ENCODE assay signal across 9 cellular contexts in the genomic region with DNA sequence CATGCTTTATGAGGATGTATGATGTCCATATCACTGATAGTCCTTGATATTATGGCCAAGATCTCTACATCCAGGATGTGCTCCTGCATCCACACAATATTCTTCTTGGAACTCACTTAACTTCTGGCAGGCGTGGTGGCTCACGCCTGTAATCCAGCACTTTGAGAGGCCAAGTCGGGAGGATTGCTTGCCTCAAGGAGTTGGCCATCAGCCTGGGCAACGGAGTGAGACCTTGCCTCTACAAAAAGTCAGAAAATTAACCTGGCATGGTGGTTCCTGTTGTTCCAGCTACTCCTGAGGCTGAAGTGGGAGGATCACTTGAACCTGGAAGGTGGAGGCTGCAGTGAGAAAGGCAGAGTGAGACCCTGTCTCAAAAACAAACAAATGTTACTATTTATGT. TPM values are rescaled to one million over a fixed set of nuclear protein-coding genes. Genes with fewer than 3 reads are reported as not detected.
DNase-seq lines count a peak whose midpoint lies in the region; ATAC-seq and TF ChIP-seq lines count a peak whose summit lies in the region.
"Had no signal": no experiment of that assay in that cellular context is flagged by ENCODE, and none has a peak within 500 bp of the region (broad histone marks: within the 10 kb centered on the region; RNA-seq: fewer than 3 reads in every experiment).

No MANE protein-coding gene starts in this region.

- H3K27ac Mint-ChIP-seq in GM23338, result no peak overlapping the region
- H3K27ac Mint-ChIP-seq in activated T-helper 17 cell treated with anti-CD3 and anti-CD28 coated beads, Interleukin-2, amount 50 U/mL, for 72 hours, result no peak overlapping the region
- H3K27ac Mint-ChIP-seq in mesothelial cell of epicardium, result peak overlapping the region; percentile 22

- no peak for TF ChIP-seq POLR2A in lower leg skin (IDR thresholded peaks at IDR 0.05)

- peaks cover 18 to 24% (median 22%) of the 10 kb centered on the region in 11 experiments for H4K20me1 ChIP-seq in BLaER1 treated with 17β-estradiol and CSF1 and Interleukin-3, amounts not matched to agents 10 nM and 100 nM
- peaks cover 14% of the 10 kb centered on the region for H4K20me1 ChIP-seq in GM23338 (replicated peaks; ENCODE audit: insufficient read depth)

- WGBS in lower leg skin, 2 donors, result 38 to 58% methylated on average over 4 of the region's 4 CpGs

- intact Hi-C loops in lower leg skin (cut with DNase I; ENCODE audit: low total_unique reads), result no loop called here

- H3K79me2 ChIP-seq in GM23338 (replicated peaks; ENCODE audit: insufficient read depth), result peaks cover 50% of the 10 kb centered on the region

- H3K36me3 ChIP-seq in BLaER1 treated with 17β-estradiol and CSF1 and Interleukin-3, amounts not matched to agents 10 nM and 100 nM, result peaks cover 9 to 62% (median 33%) of the 10 kb centered on the region in 11 experiments; a peak in 21 of 22 replicates
- peaks cover 3% of the 10 kb centered on the region; the same call in 1 of the 2 replicates for H3K36me3 ChIP-seq in GM23338 (ENCODE audit: insufficient read depth)
- H3K36me3 ChIP-seq: Peyer's patch had no signal

- H3K9ac ChIP-seq in BLaER1 treated with 17β-estradiol and CSF1 and Interleukin-3, amounts not matched to agents 10 nM and 100 nM, result peak overlapping the region in 5 of 11 experiments; percentile 6 to 100 (median 98); a peak in 4 of 22 replicates

- H3F3A ChIP-seq in GM23338 (replicated peaks; ENCODE audit: low read depth), result no peaks in the 10 kb centered on the region; the same call in 1 of the 2 replicates

- H3K9me3 ChIP-seq in BLaER1 treated with 17β-estradiol and CSF1 and Interleukin-3, amounts not matched to agents 10 nM and 100 nM (replicated peaks in 1 of 11), result peaks cover 11 to 23% (median 19%) of the 10 kb centered on the region in 11 experiments
- H3K9me3 ChIP-seq: Peyer's patch had no signal

- ATAC-seq in GM23338, result no peak
- no peak for ATAC-seq in activated T-helper 17 cell treated with anti-CD3 and anti-CD28 coated beads, Interleukin-2, amount 50 U/mL, for 72 hours (replicated peaks)
- ATAC-seq in activated CD4-positive, CD25-positive, alpha-beta regulatory T cell treated with anti-CD3 and anti-CD28 coated beads, Interleukin-2, amount 50 U/mL, for 24 hours, result no peak

- peak overlapping the region in 9 of 10 experiments; percentile 85 to 100 (median 95); a peak in 12 of 20 replicates for H3K4me3 ChIP-seq in BLaER1 treated with 17β-estradiol and CSF1 and Interleukin-3, amounts not matched to agents 10 nM and 100 nM
- H3K4me3 ChIP-seq in GM23338 (peak overlapping the region; percentile 89), lower leg skin (ENCODE audit: low read depth, poor library complexity, severe bottlenecking) (no peak overlapping the region)

- H3K9me3 Mint-ChIP-seq in GM23338 (peaks cover 26% of the 10 kb centered on the region; the same call in 2 of the 3 replicates), mesothelial cell of epicardium (peaks cover 2% of the 10 kb centered on the region)
- H3K9me3 Mint-ChIP-seq in activated T-helper 17 cell treated with anti-CD3 and anti-CD28 coated beads, Interleukin-2, amount 50 U/mL, for 72 hours, result no peaks in the 10 kb centered on the region

- H2AFZ ChIP-seq in GM23338, result no peak overlapping the region

- H3K4me1 Mint-ChIP-seq in GM23338 (peaks cover 11% of the 10 kb centered on the region), mesothelial cell of epicardium (peaks cover 26% of the 10 kb centered on the region)
- peaks cover 15% of the 10 kb centered on the region for H3K4me1 Mint-ChIP-seq in activated T-helper 17 cell treated with anti-CD3 and anti-CD28 coated beads, Interleukin-2, amount 50 U/mL, for 72 hours

- peak overlapping the region; percentile 72 to 83 (median 79) for H3K4me2 ChIP-seq in BLaER1 treated with 17β-estradiol and CSF1 and Interleukin-3, amounts not matched to agents 10 nM and 100 nM
- peak overlapping the region; percentile 77 for H3K4me2 ChIP-seq in GM23338

- no peaks in the 10 kb centered on the region for H3K27me3 ChIP-seq in BLaER1 treated with 17β-estradiol and CSF1 and Interleukin-3, amounts not matched to agents 10 nM and 100 nM
- no peaks in the 10 kb centered on the region for H3K27me3 ChIP-seq in GM23338 (ENCODE audit: insufficient read depth)
- H3K27me3 ChIP-seq: Peyer's patch had no signal

- peaks cover 54% of the 10 kb centered on the region for H3K36me3 Mint-ChIP-seq in GM23338 (ENCODE audit: low read depth)
- H3K36me3 Mint-ChIP-seq in activated T-helper 17 cell treated with anti-CD3 and anti-CD28 coated beads, Interleukin-2, amount 50 U/mL, for 72 hours (ENCODE audit: low read depth), result peaks cover 53% of the 10 kb centered on the region
- peaks cover 5% of the 10 kb centered on the region for H3K36me3 Mint-ChIP-seq in mesothelial cell of epicardium

- peaks cover 9 to 18% (median 13%) of the 10 kb centered on the region in 10 experiments for H3K4me1 ChIP-seq in BLaER1 treated with 17β-estradiol and CSF1 and Interleukin-3, amounts not matched to agents 10 nM and 100 nM
- H3K4me1 ChIP-seq in GM23338 (ENCODE audit: insufficient read depth), result peaks cover 7% of the 10 kb centered on the region; the same call in 1 of the 2 replicates

- TF ChIP-seq CTCF in GM23338 (conservative IDR thresholded peaks at IDR 0.05; ENCODE audit: low read depth in 2 of 2), result no peak
- TF ChIP-seq CTCF in mesothelial cell of epicardium (IDR thresholded peaks at IDR 0.05; ENCODE audit: unreplicated experiment), result no peak
- TF ChIP-seq CTCF in lower leg skin (IDR thresholded peaks at IDR 0.05), result no peak

- peak overlapping the region; percentile 98 for H3K4me3 Mint-ChIP-seq in GM23338
- H3K4me3 Mint-ChIP-seq in activated T-helper 17 cell treated with anti-CD3 and anti-CD28 coated beads, Interleukin-2, amount 50 U/mL, for 72 hours, result peak overlapping the region; percentile 100
- H3K4me3 Mint-ChIP-seq in mesothelial cell of epicardium, result peak overlapping the region; percentile 91

- DNase-seq in GM23338 (ENCODE audit: low spot score) (no peak), mesothelial cell of epicardium (ENCODE audit: low spot score in 2 of 2, unreplicated experiment in 2 of 2) (no peak), NCI-H1092 treated with DMSO at 0.1 percent for 48 hours (lab: John Stamatoyannopoulos, UW) (no peak), H4 (ENCODE audit: low spot score) (no peak), lower leg skin (ENCODE audit: low spot score in 2 of 2) (no peak)
- DNase-seq: Peyer's patch had no signal

- no peak overlapping the region for H3K27ac ChIP-seq in BLaER1 treated with 17β-estradiol and CSF1 and Interleukin-3, amounts not matched to agents 10 nM and 100 nM
- H3K27ac ChIP-seq in GM23338 (ENCODE audit: low read depth), result no peak overlapping the region
- H3K27ac ChIP-seq: Peyer's patch had no signal

- H3K9me2 ChIP-seq in GM23338 (ENCODE audit: insufficient read depth), result no peaks in the 10 kb centered on the region

- peaks cover 22% of the 10 kb centered on the region for H3K27me3 Mint-ChIP-seq in GM23338 (ENCODE audit: insufficient read depth, low read depth, poor library complexity)
- H3K27me3 Mint-ChIP-seq in activated T-helper 17 cell treated with anti-CD3 and anti-CD28 coated beads, Interleukin-2, amount 50 U/mL, for 72 hours, result no peaks in the 10 kb centered on the region
- H3K27me3 Mint-ChIP-seq in mesothelial cell of epicardium (ENCODE audit: low read depth), result no peaks in the 10 kb centered on the region

TF ChIP-seq in GM23338, 12 proteins besides CTCF, POLR2A, EP300 and RAD21 (continues in another document):
- TF ChIP-seq ZNF331 (CRISPR knock-in tag; IDR thresholded peaks at IDR 0.05; ENCODE audit: low read depth), result no peak
- no peak for TF ChIP-seq NANOG (IDR thresholded peaks at IDR 0.05; ENCODE audit: borderline replicate concordance)
- TF ChIP-seq POLR2AphosphoS5 (IDR thresholded peaks at IDR 0.05; ENCODE audit: low read depth), result no peak
- TF ChIP-seq, protein P1, sequence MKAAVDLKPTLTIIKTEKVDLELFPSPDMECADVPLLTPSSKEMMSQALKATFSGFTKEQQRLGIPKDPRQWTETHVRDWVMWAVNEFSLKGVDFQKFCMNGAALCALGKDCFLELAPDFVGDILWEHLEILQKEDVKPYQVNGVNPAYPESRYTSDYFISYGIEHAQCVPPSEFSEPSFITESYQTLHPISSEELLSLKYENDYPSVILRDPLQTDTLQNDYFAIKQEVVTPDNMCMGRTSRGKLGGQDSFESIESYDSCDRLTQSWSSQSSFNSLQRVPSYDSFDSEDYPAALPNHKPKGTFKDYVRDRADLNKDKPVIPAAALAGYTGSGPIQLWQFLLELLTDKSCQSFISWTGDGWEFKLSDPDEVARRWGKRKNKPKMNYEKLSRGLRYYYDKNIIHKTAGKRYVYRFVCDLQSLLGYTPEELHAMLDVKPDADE (IDR thresholded peaks at IDR 0.05), result no peak
- no peak for TF ChIP-seq JUNB (IDR thresholded peaks at IDR 0.05; ENCODE audit: unreplicated experiment)
- TF ChIP-seq EZH2phosphoT487 (IDR thresholded peaks at IDR 0.05; ENCODE audit: unreplicated experiment), result no peak

RNA-seq across cellular contexts. Expression of gene HNRNPD, which starts 2.3 kb away (rescaled TPM):
- 245 and 308 TPM in 2 replicates for total RNA-seq in GM23338 (2014; rRNA removed; shearing (Covaris generic))
- 768 and 785 TPM in 2 replicates for polyA plus RNA-seq in GM23338 (2016; fragmentation: Nextera tagmentation; extraction: Ambion mirVana)
- total RNA-seq in activated T-helper 17 cell treated with anti-CD3 and anti-CD28 coated beads, Interleukin-2, amount 50 U/mL, for 72 hours, result 100 to 1,000 TPM; 241 to 437 TPM
- 338 to 352 TPM (median 344 TPM) in 3 replicates for total RNA-seq in mesothelial cell of epicardium
- 38.7 and 39.2 TPM in 2 replicates for total RNA-seq in H4 (2014; rRNA removed; shearing (Covaris generic))
- 100 to 1,000 TPM in 1 of 4 donors, 10 to 100 TPM in 3; 54.0 to 140 (median 60.4) TPM for total RNA-seq in lower leg skin

RNA-seq across cellular contexts. Expression of gene HNRNPDL, which starts 54.2 kb away (rescaled TPM):
- total RNA-seq in GM23338 (2014; rRNA removed; shearing (Covaris generic)), result 243 and 250 TPM in 2 replicates
- 336 and 354 TPM in 2 replicates for polyA plus RNA-seq in GM23338 (2016; fragmentation: Nextera tagmentation; extraction: Ambion mirVana)
- total RNA-seq in activated T-helper 17 cell treated with anti-CD3 and anti-CD28 coated beads, Interleukin-2, amount 50 U/mL, for 72 hours, result 100 to 1,000 TPM; 158 to 260 TPM
- total RNA-seq in mesothelial cell of epicardium (467 to 470 TPM (median 467 TPM) in 3 replicates), lower leg skin (100 to 1,000 TPM in 3 of 4 donors, 10 to 100 TPM in 1; 93.6 to 124 (median 107) TPM)
- 321 and 330 TPM in 2 replicates for total RNA-seq in H4 (2014; rRNA removed; shearing (Covaris generic))

RNA-seq across cellular contexts. Expression of gene ENOPH1, which starts 54.3 kb away (rescaled TPM):
- 105 and 131 TPM in 2 replicates for total RNA-seq in GM23338 (2014; rRNA removed; shearing (Covaris generic))
- polyA plus RNA-seq in GM23338 (2016; fragmentation: Nextera tagmentation; extraction: Ambion mirVana), result 137 and 146 TPM in 2 replicates
- 10 to 100 TPM; 48.0 to 61.1 TPM for total RNA-seq in activated T-helper 17 cell treated with anti-CD3 and anti-CD28 coated beads, Interleukin-2, amount 50 U/mL, for 72 hours
- total RNA-seq in mesothelial cell of epicardium, result 27.5 to 28.0 TPM (median 27.8 TPM) in 3 replicates
- 58.8 and 70.2 TPM in 2 replicates for total RNA-seq in H4 (2014; rRNA removed; shearing (Covaris generic))
- total RNA-seq in lower leg skin, result 10 to 100 TPM; 21.2 to 44.3 (median 34.6) TPM
